8 cellular contexts compared by ENCODE assay signal in genomic region chr7:4775281-4776159, GRCh38. TPM values are rescaled to one million over a fixed set of nuclear protein-coding genes. Genes with fewer than 3 reads are reported as not detected.
DNase-seq lines count a peak whose midpoint lies in the region; FAIRE-seq and TF ChIP-seq lines count a peak whose summit lies in the region.

A gene with protein sequence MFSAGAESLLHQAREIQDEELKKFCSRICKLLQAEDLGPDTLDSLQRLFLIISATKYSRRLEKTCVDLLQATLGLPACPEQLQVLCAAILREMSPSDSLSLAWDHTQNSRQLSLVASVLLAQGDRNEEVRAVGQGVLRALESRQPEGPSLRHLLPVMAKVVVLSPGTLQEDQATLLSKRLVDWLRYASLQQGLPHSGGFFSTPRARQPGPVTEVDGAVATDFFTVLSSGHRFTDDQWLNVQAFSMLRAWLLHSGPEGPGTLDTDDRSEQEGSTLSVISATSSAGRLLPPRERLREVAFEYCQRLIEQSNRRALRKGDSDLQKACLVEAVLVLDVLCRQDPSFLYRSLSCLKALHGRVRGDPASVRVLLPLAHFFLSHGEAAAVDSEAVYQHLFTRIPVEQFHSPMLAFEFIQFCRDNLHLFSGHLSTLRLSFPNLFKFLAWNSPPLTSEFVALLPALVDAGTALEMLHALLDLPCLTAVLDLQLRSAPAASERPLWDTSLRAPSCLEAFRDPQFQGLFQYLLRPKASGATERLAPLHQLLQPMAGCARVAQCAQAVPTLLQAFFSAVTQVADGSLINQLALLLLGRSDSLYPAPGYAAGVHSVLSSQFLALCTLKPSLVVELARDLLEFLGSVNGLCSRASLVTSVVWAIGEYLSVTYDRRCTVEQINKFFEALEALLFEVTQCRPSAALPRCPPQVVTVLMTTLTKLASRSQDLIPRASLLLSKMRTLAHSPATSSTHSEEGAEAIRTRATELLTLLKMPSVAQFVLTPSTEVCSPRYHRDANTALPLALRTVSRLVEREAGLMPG (plus strand): TSS chr7:4775623. CDS start chr7:4775716, 93 bp downstream.

- DNase-seq in HAP-1 (ENCODE audit: low spot score in 2 of 2), result peak; percentile 89 to 97
- DNase-seq in MG63, result peak; percentile 95
- peak; percentile 73 for DNase-seq in SIG-M5 (lab: John Stamatoyannopoulos, UW)
- peak; percentile 96 for DNase-seq in activated gamma-delta T cell (lab: John Stamatoyannopoulos, UW)
- DNase-seq in fibroblast of the aortic adventitia (ENCODE audit: low read depth), result peak; percentile 95
- DNase-seq in nephron progenitor cell, result peak; percentile 95

- no peak for TF ChIP-seq CTCF in fibroblast of the aortic adventitia (IDR thresholded peaks at IDR 0.05; ENCODE audit: insufficient read depth, low read length)
- no peak for TF ChIP-seq CTCF in nephron progenitor cell (IDR thresholded peaks at IDR 0.05)

- no peaks in the 10 kb centered on the region for H3K27me3 ChIP-seq in HAP-1 (ENCODE audit: low read depth)
- no peaks in the 10 kb centered on the region for H3K27me3 ChIP-seq in MG63

- H3K36me3 ChIP-seq in HAP-1 (replicated peaks) (no peaks in the 10 kb centered on the region; the same call in 1 of the 2 replicates), MG63 (peaks cover 3% of the 10 kb centered on the region; the same call in 1 of the 2 replicates)

- no peaks in the 10 kb centered on the region for H3K9me3 Mint-ChIP-seq in nephron progenitor cell
- no peaks in the 10 kb centered on the region for H3K9me3 Mint-ChIP-seq in stimulated activated naive CD8-positive, alpha-beta T cell treated with anti-CD3 and anti-CD28 coated beads, Interleukin-15, Interleukin-2, amounts not matched to agents 100 ng/mL and 50 ng/mL, for 24 hours

- H3K27me3 Mint-ChIP-seq in nephron progenitor cell (ENCODE audit: low read depth, poor library complexity), result peaks cover 3% of the 10 kb centered on the region
- no peaks in the 10 kb centered on the region for H3K27me3 Mint-ChIP-seq in stimulated activated naive CD8-positive, alpha-beta T cell treated with anti-CD3 and anti-CD28 coated beads, Interleukin-15, Interleukin-2, amounts not matched to agents 100 ng/mL and 50 ng/mL, for 24 hours

- FAIRE-seq in G401.6 (lab: Jason Lieb, UNC), result peak; percentile 96

- H3K4me3 ChIP-seq in HAP-1, result peak within 1 kb of the TSS; percentile 92
- H3K4me3 ChIP-seq in MG63, result peak within 1 kb of the TSS; percentile 99
- H3K4me3 ChIP-seq in fibroblast of the aortic adventitia (ENCODE audit: low read depth, low read length), result peak within 1 kb of the TSS; percentile 95

- peaks cover 30% of the 10 kb centered on the region for H3K4me1 Mint-ChIP-seq in nephron progenitor cell
- H3K4me1 Mint-ChIP-seq in stimulated activated naive CD8-positive, alpha-beta T cell treated with anti-CD3 and anti-CD28 coated beads, Interleukin-15, Interleukin-2, amounts not matched to agents 100 ng/mL and 50 ng/mL, for 24 hours (ENCODE audit: low read depth), result peaks cover 41% of the 10 kb centered on the region

- H3K9me3 ChIP-seq in HAP-1 (no peaks in the 10 kb centered on the region), MG63 (no peaks in the 10 kb centered on the region)

- peak within 1 kb of the TSS; percentile 98 for H3K27ac Mint-ChIP-seq in nephron progenitor cell
- peak within 1 kb of the TSS; percentile 96 for H3K27ac Mint-ChIP-seq in stimulated activated naive CD8-positive, alpha-beta T cell treated with anti-CD3 and anti-CD28 coated beads, Interleukin-15, Interleukin-2, amounts not matched to agents 100 ng/mL and 50 ng/mL, for 24 hours

- H3K4me1 ChIP-seq in HAP-1, result no peaks in the 10 kb centered on the region

- H3K36me3 Mint-ChIP-seq in nephron progenitor cell (ENCODE audit: low read depth), result no peaks in the 10 kb centered on the region
- H3K36me3 Mint-ChIP-seq in stimulated activated naive CD8-positive, alpha-beta T cell treated with anti-CD3 and anti-CD28 coated beads, Interleukin-15, Interleukin-2, amounts not matched to agents 100 ng/mL and 50 ng/mL, for 24 hours (ENCODE audit: low read depth), result peaks cover 5% of the 10 kb centered on the region

- H3K4me3 Mint-ChIP-seq in nephron progenitor cell, result peak within 1 kb of the TSS; percentile 99
- H3K4me3 Mint-ChIP-seq in stimulated activated naive CD8-positive, alpha-beta T cell treated with anti-CD3 and anti-CD28 coated beads, Interleukin-15, Interleukin-2, amounts not matched to agents 100 ng/mL and 50 ng/mL, for 24 hours, result peak within 1 kb of the TSS; percentile 96

- in situ Hi-C loops in HAP-1 (cut with MboI; ENCODE audit: low sequenced_read_pairs), result no loop called here

RNA-seq across cellular contexts. Expression of the gene that starts here (rescaled TPM):
- 23.0 and 38.2 TPM in 2 replicates for total RNA-seq in MG63 (2014; rRNA removed; shearing (Covaris generic); ENCODE audit: low replicate concordance)
- total RNA-seq in fibroblast of the aortic adventitia (ENCODE audit: low replicate concordance), result 33.9 and 35.5 TPM in 2 replicates

Comparison
In these comparisons a context has a peak if more than half of its experiments do, and no peak if none do; other contexts are left out.
1. Peak in every context shown above with its lines: DNase-seq and H3K4me3 ChIP-seq.